ENCODE assay signal across 18 cellular contexts in the genomic region with DNA sequence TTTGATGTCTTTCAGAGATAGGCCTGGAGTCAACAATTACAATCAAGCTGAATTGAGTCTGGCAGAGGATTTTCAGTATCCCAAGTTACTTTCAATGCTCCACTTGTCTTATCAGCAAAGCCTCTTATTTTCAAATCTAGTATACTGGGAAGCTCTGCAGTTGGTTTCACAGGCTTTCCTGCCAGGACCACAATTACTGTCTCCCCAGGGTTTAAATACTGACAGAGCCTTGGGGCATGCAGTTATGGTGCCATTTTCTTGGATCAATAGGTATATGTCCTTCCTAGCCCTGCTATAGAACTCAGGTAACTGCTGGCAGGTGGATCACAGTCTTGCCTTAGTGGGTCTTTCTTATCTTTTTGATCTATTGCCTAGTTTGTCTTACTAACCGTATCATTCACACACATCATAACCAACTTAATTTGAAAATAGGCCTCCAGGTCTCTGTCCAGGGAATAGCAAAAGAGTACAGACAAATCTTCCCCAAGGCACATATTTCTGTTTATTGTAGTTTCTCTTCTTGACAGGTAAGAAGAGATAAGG. TPM values are rescaled to one million over a fixed set of nuclear protein-coding genes. Genes with fewer than 3 reads are reported as not detected.
DNase-seq lines count a peak whose midpoint lies in the region; ATAC-seq and TF ChIP-seq lines count a peak whose summit lies in the region.
"Had no signal": no experiment of that assay in that cellular context is flagged by ENCODE, and none has a peak within 500 bp of the region (broad histone marks: within the 10 kb centered on the region; RNA-seq: fewer than 3 reads in every experiment).

No MANE protein-coding gene starts in this region.

- H3K9me3 ChIP-seq in heart left ventricle (no peaks in the 10 kb centered on the region), muscle layer of duodenum (ENCODE audit: control insufficient read depth in 1 of 2, low read length in 2 of 2) (no peaks in the 10 kb centered on the region), vagina (no peaks in the 10 kb centered on the region)
- H3K9me3 ChIP-seq: colonic mucosa had no signal

- TF ChIP-seq CTCF in heart left ventricle (IDR thresholded peaks at IDR 0.05), result no peak
- TF ChIP-seq CTCF in vagina (IDR thresholded peaks at IDR 0.05), result no peak

- DNase-seq in heart left ventricle, result no peak
- DNase-seq in cardiac septum (ENCODE audit: low spot score), result no peak
- no peak for DNase-seq in epithelial cell of prostate (ENCODE audit: low read depth, low spot score)
- no peak for DNase-seq in vagina (ENCODE audit: extremely low spot score in 2 of 2)
- DNase-seq in cortex of kidney (lab: John Stamatoyannopoulos, UW), result no peak
- no peak for DNase-seq in NCI-H226
- no peak for DNase-seq in DMS79 (lab: John Stamatoyannopoulos, UW)
- DNase-seq: activated effector memory CD4-positive, alpha-beta T cell treated with Interleukin-2 at 50 U/mL for 16 hours; CD4-positive, alpha-beta T cell; colonic mucosa; stimulated activated CD4-positive, alpha-beta T cell treated with anti-CD3 and anti-CD28 coated beads, Interleukin-15, amount 100 ng/mL, for 24 hours had no signal

- intact Hi-C loops in heart left ventricle (cut with DNase I) (loop anchor here in 1 of 10 donors (5.0 kb wide), 1 partner anchor 228 kb away; no protein-coding TSS in a partner anchor), cardiac septum (cut with DNase I) (no loop called here), vagina (cut with DNase I) (no loop called here)

- peak overlapping the region; percentile 9 to 78 (median 62) for H3K27ac ChIP-seq in heart left ventricle
- peak overlapping the region; percentile 7 for H3K27ac ChIP-seq in epithelial cell of prostate
- peak overlapping the region; percentile 42 for H3K27ac ChIP-seq in muscle layer of duodenum (ENCODE audit: low read length)
- H3K27ac ChIP-seq in vagina, result peak overlapping the region; percentile 20
- H3K27ac ChIP-seq: colonic mucosa, VCaP had no signal

- no peak overlapping the region for H3K4me3 ChIP-seq in heart left ventricle
- no peak overlapping the region for H3K4me3 ChIP-seq in muscle layer of duodenum (ENCODE audit: low read depth in 1 of 2, low read length in 2 of 2)
- H3K4me3 ChIP-seq in vagina, result no peak overlapping the region
- H3K4me3 ChIP-seq: colonic mucosa had no signal

- peaks cover 0 to 35% (median 10%) of the 10 kb centered on the region in 12 donors for H3K4me1 ChIP-seq in heart left ventricle
- H3K4me1 ChIP-seq in muscle layer of duodenum (ENCODE audit: control insufficient read depth in 1 of 2, insufficient read depth in 2 of 2, low read length in 2 of 2), result no peaks in the 10 kb centered on the region
- no peaks in the 10 kb centered on the region for H3K4me1 ChIP-seq in vagina
- H3K4me1 ChIP-seq: colonic mucosa had no signal

- no peaks in the 10 kb centered on the region for H3K36me3 ChIP-seq in heart left ventricle
- no peaks in the 10 kb centered on the region for H3K36me3 ChIP-seq in muscle layer of duodenum (ENCODE audit: control insufficient read depth in 1 of 2, insufficient read depth in 2 of 2, low read length in 2 of 2)
- H3K36me3 ChIP-seq in vagina, result no peaks in the 10 kb centered on the region
- H3K36me3 ChIP-seq: colonic mucosa had no signal

- no peak for ATAC-seq in heart left ventricle

- WGBS in heart left ventricle, 4 donors, result 0 to 75% (median 42%) methylated on average over 1 of the region's 1 CpG

- H3K27me3 ChIP-seq in heart left ventricle, result no peaks in the 10 kb centered on the region
- no peaks in the 10 kb centered on the region for H3K27me3 ChIP-seq in muscle layer of duodenum (ENCODE audit: low read depth, low read length)
- H3K27me3 ChIP-seq in vagina, result no peaks in the 10 kb centered on the region
- H3K27me3 ChIP-seq: colonic mucosa had no signal

- TF ChIP-seq POLR2A in heart left ventricle (IDR thresholded peaks at IDR 0.05), result no peak
- TF ChIP-seq POLR2A in vagina (IDR thresholded peaks at IDR 0.05), result no peak

RNA-seq across cellular contexts. Expression of a gene that starts 22.4 kb away (rescaled TPM):
- not detected for total RNA-seq in heart left ventricle
- not detected for polyA plus RNA-seq in heart left ventricle
- not detected for total RNA-seq in cardiac septum
- not detected for total RNA-seq in vagina
- total RNA-seq: CD4-positive, alpha-beta T cell; colonic mucosa; epithelial cell of proximal tubule; kidney epithelial cell; NCI-H460; progenitor cell of endocrine pancreas; temporal lobe had no signal

RNA-seq across cellular contexts. Expression of a gene that starts 23.6 kb away (rescaled TPM):
- total RNA-seq in heart left ventricle (not detected), cardiac septum (not detected), vagina (not detected)
- polyA plus RNA-seq in heart left ventricle, result not detected
- total RNA-seq: CD4-positive, alpha-beta T cell; colonic mucosa; epithelial cell of proximal tubule; kidney epithelial cell; NCI-H460; progenitor cell of endocrine pancreas; temporal lobe had no signal

Comparison
In these comparisons a context has a peak if more than half of its experiments do, and no peak if none do; other contexts are left out.
1. H3K27ac ChIP-seq: peak in every context shown above with its lines; median percentile 62 in heart left ventricle; 42 in muscle layer of duodenum; 20 in vagina; 7 in epithelial cell of prostate.